ENCODE assay signal across 1 cellular context in genomic region chr1:165408518-165408917, GRCh38.
TF ChIP-seq lines count a peak whose summit lies in the region.

No MANE protein-coding gene starts in this region.

TF ChIP-seq in H1, 55 proteins besides CTCF, POLR2A, EP300 and RAD21 (continued from another document):
- TF ChIP-seq CREB1 (IDR thresholded peaks at IDR 0.05) (no peak), ASH2L (IDR thresholded peaks at IDR 0.05; ENCODE audit: low read length) (no peak), JUN (IDR thresholded peaks at IDR 0.05; ENCODE audit: low read depth, low read length) (peak; percentile 75), USF2 (IDR thresholded peaks at IDR 0.05; ENCODE audit: low read length) (no peak), BCL11A (IDR thresholded peaks at IDR 0.05; ENCODE audit: low read depth in 2 of 2, low read length in 2 of 2) (no peak), SIN3A (conservative IDR thresholded peaks at IDR 0.05 in 1 of 2, IDR thresholded peaks at IDR 0.05 in 1 of 2; ENCODE audit: low read depth in 1 of 2, low read length in 2 of 2) (no peak), KDM5A (IDR thresholded peaks at IDR 0.05; ENCODE audit: low read length) (no peak), TAF7 (optimal IDR thresholded peaks at IDR 0.05; ENCODE audit: borderline replicate concordance, low read depth, low read length) (no peak), RFX5 (IDR thresholded peaks at IDR 0.05; ENCODE audit: borderline replicate concordance, low read depth, low read length) (no peak), MAX (IDR thresholded peaks at IDR 0.05) (peak; percentile 34; the same call in 1 of the 2 replicates), YY1 (IDR thresholded peaks at IDR 0.05; ENCODE audit: low read depth, low read length) (peak; percentile 66), ATF3 (IDR thresholded peaks at IDR 0.05; ENCODE audit: insufficient read depth, low read depth, low read length) (peak; percentile 67; the same call in 1 of the 2 replicates)
